ENCODE assay signal across 25 cellular contexts in the genomic region with DNA sequence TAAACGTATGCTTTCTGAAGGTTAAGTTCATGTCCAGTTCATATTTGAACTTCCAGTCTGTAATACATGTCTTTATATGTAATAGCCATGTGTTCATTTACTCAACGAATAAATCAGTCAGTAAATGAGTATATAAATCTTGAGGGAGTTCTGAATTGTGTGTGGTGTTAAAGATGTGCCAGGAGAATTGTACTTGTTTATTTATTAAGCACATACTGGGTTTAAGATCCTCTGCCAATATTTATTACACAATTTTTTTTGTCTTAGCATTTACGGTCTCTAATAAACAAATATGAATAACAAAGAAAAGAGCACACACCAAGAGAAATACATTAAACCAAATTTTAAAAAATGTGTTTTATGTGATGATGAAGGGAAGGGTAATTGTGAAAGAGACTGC.
"Had no signal": no experiment of that assay in that cellular context is flagged by ENCODE, and none has a peak within 500 bp of the region (broad histone marks: within the 10 kb centered on the region; RNA-seq: fewer than 3 reads in every experiment).

No MANE protein-coding gene starts in this region.

- H3K27ac Mint-ChIP-seq: activated CD4-positive, alpha-beta memory T cell treated with anti-CD3 and anti-CD28 coated beads for 36 hours; activated naive CD4-positive, alpha-beta T cell treated with anti-CD3 and anti-CD28 coated beads, Interleukin-2, amount 10 ng/mL, durations not matched to agents 7 days and 5 days; activated naive CD8-positive, alpha-beta T cell treated with anti-CD3 and anti-CD28 coated beads, Interleukin-2, amount 10 ng/mL, durations not matched to agents 7 days and 5 days; activated T-cell treated with anti-CD3 and anti-CD28 coated beads, Interleukin-2, amount 50 U/mL, for 24 hours; memory B cell; naive thymus-derived CD8-positive, alpha-beta T cell; neural progenitor cell had no signal

- H3K36me3 Mint-ChIP-seq: activated CD4-positive, alpha-beta memory T cell treated with anti-CD3 and anti-CD28 coated beads for 36 hours; activated naive CD4-positive, alpha-beta T cell treated with anti-CD3 and anti-CD28 coated beads, Interleukin-2, amount 10 ng/mL, durations not matched to agents 7 days and 5 days; activated naive CD8-positive, alpha-beta T cell treated with anti-CD3 and anti-CD28 coated beads, Interleukin-2, amount 10 ng/mL, durations not matched to agents 7 days and 5 days; memory B cell; neural progenitor cell had no signal

- H3K4me1 ChIP-seq: gastrocnemius medialis, spleen, tibial artery had no signal

- H3K4me1 Mint-ChIP-seq: activated naive CD4-positive, alpha-beta T cell treated with anti-CD3 and anti-CD28 coated beads, Interleukin-2, amount 10 ng/mL, durations not matched to agents 7 days and 5 days; activated naive CD8-positive, alpha-beta T cell treated with anti-CD3 and anti-CD28 coated beads, Interleukin-2, amount 10 ng/mL, durations not matched to agents 7 days and 5 days; memory B cell; naive thymus-derived CD8-positive, alpha-beta T cell had no signal

- H3K4me3 ChIP-seq: esophagus squamous epithelium, gastrocnemius medialis, neural progenitor cell, spleen, tibial artery had no signal

- ATAC-seq: activated CD4-positive, CD25-positive, alpha-beta regulatory T cell treated with anti-CD3 and anti-CD28 coated beads, Interleukin-2, amount 50 U/mL, for 24 hours; gastrocnemius medialis; left colon; naive thymus-derived CD8-positive, alpha-beta T cell; stimulated activated naive CD8-positive, alpha-beta T cell treated with anti-CD3 and anti-CD28 coated beads, Interleukin-15, Interleukin-2, amounts not matched to agents 100 U/mL and 50 U/mL, for 24 hours had no signal

- H3K36me3 ChIP-seq: esophagus squamous epithelium, neural progenitor cell, spleen, tibial artery, WERI-Rb-1 had no signal

- H3K9me3 ChIP-seq: gastrocnemius medialis had no signal

- DNase-seq: activated CD4-positive, alpha-beta memory T cell treated with anti-CD3 and anti-CD28 coated beads for 36 hours; activated CD4-positive, alpha-beta T cell treated with anti-CD3 and anti-CD28 coated beads for 48 hours; activated CD8-positive, alpha-beta memory T cell treated with anti-CD3 and anti-CD28 coated beads, Interleukin-2, amount 50 U/mL, for 48 hours; activated gamma-delta T cell; activated naive CD4-positive, alpha-beta T cell treated with anti-CD3 and anti-CD28 coated beads, Interleukin-2, amount 10 ng/mL, durations not matched to agents 7 days and 5 days; activated naive CD8-positive, alpha-beta T cell treated with anti-CD3 and anti-CD28 coated beads, Interleukin-2, amount 10 ng/mL, durations not matched to agents 7 days and 5 days; activated T-cell treated with anti-CD3 and anti-CD28 coated beads, Interleukin-2, amount 50 U/mL, for 24 hours; amniotic stem cell; caudate nucleus; esophagus squamous epithelium; gastrocnemius medialis; hippocampal formation; left colon; midbrain; naive thymus-derived CD8-positive, alpha-beta T cell; occipital lobe; right cardiac atrium; spleen; stimulated activated CD4-positive, alpha-beta T cell treated with anti-CD3 and anti-CD28 coated beads, Interleukin-2, amount 100 ng/mL, for 48 hours; stimulated activated naive CD8-positive, alpha-beta T cell treated with anti-CD3 and anti-CD28 coated beads, Interleukin-15, Interleukin-2, amounts not matched to agents 100 U/mL and 50 U/mL, for 24 hours; tibial artery; WERI-Rb-1 had no signal

- H3K4me3 Mint-ChIP-seq: activated CD4-positive, alpha-beta memory T cell treated with anti-CD3 and anti-CD28 coated beads for 36 hours; activated naive CD4-positive, alpha-beta T cell treated with anti-CD3 and anti-CD28 coated beads, Interleukin-2, amount 10 ng/mL, durations not matched to agents 7 days and 5 days; activated naive CD8-positive, alpha-beta T cell treated with anti-CD3 and anti-CD28 coated beads, Interleukin-2, amount 10 ng/mL, durations not matched to agents 7 days and 5 days; activated T-cell treated with anti-CD3 and anti-CD28 coated beads, Interleukin-2, amount 50 U/mL, for 24 hours; memory B cell; naive thymus-derived CD8-positive, alpha-beta T cell; neural progenitor cell had no signal

- H3K9ac ChIP-seq: neural progenitor cell had no signal

- H3K27ac ChIP-seq: gastrocnemius medialis, neural progenitor cell, spleen, tibial artery, WERI-Rb-1 had no signal

- H3K27me3 ChIP-seq: neural progenitor cell had no signal
